8 cellular contexts compared by ENCODE assay signal in the genomic region with DNA sequence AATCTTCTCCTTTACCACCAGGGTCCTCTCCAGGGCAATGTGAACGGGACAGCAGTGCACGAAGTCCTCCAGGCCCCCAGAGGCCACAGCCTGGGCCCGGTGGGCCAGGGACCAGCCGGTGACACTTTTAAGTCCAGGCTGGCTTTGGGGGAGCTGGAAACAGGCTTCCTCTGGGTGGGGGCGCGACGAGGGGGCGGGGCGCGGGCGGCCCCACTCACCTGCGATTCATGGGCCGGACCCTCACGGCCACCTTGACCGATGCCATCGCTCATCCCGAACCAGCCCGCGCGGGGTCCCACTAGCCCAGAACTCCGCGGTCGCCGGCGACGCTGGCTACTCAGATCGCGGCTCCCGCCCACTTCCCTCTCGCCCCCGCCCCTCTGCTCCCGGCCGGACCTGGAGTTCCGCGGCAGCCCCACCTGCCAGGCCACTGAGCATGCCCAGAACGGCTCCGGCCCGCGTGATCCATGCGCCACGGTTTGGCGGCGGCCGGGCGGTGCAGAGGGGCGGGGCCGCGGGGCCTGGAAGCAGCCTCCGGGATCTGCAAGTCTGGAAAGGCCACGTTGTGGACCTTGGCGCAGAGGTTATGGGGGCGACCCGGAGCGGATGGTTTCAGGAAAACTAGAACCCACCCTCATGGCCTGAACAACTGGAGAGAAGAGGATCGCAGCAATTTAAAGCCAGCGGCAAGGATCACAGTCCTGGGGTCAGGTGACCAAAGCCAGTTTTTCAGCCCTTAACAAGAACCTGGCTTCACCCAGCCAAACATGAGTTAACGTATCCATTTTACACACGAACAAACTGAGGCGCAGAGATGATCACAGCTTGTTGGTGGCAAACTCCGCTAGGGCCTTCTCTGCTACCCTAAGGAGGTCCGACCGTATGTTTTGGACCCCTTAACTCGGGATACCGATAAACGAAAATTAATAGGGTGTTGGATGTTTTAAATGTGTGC. TPM values are rescaled to one million over a fixed set of nuclear protein-coding genes. Genes with fewer than 3 reads are reported as not detected.
DNase-seq lines count a peak whose midpoint lies in the region; ATAC-seq, FAIRE-seq and TF ChIP-seq lines count a peak whose summit lies in the region.

A gene with protein sequence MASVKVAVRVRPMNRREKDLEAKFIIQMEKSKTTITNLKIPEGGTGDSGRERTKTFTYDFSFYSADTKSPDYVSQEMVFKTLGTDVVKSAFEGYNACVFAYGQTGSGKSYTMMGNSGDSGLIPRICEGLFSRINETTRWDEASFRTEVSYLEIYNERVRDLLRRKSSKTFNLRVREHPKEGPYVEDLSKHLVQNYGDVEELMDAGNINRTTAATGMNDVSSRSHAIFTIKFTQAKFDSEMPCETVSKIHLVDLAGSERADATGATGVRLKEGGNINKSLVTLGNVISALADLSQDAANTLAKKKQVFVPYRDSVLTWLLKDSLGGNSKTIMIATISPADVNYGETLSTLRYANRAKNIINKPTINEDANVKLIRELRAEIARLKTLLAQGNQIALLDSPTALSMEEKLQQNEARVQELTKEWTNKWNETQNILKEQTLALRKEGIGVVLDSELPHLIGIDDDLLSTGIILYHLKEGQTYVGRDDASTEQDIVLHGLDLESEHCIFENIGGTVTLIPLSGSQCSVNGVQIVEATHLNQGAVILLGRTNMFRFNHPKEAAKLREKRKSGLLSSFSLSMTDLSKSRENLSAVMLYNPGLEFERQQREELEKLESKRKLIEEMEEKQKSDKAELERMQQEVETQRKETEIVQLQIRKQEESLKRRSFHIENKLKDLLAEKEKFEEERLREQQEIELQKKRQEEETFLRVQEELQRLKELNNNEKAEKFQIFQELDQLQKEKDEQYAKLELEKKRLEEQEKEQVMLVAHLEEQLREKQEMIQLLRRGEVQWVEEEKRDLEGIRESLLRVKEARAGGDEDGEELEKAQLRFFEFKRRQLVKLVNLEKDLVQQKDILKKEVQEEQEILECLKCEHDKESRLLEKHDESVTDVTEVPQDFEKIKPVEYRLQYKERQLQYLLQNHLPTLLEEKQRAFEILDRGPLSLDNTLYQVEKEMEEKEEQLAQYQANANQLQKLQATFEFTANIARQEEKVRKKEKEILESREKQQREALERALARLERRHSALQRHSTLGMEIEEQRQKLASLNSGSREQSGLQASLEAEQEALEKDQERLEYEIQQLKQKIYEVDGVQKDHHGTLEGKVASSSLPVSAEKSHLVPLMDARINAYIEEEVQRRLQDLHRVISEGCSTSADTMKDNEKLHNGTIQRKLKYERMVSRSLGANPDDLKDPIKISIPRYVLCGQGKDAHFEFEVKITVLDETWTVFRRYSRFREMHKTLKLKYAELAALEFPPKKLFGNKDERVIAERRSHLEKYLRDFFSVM (N-terminal part only) (minus strand): TSS at position 438 of the 955 bp plus-strand sequence. CDS start 173 bp downstream, at position 265.

- peak in 1 of 2 donors; percentile 0 for TF ChIP-seq CTCF in fibroblast of lung (conservative IDR thresholded peaks at IDR 0.05 in 1 of 2, IDR thresholded peaks at IDR 0.05 in 1 of 2; ENCODE audit: low read depth in 1 of 2, low read length in 2 of 2)

- no peaks in the 10 kb centered on the region for H3K36me3 ChIP-seq in fibroblast of lung (ENCODE audit: control insufficient read depth, insufficient read depth, low read length)

- no peak for FAIRE-seq in RCC 7860 (lab: Jason Lieb, UNC)

- peak; percentile 77 for ATAC-seq in GM21723 (IDR thresholded peaks at IDR 0.05; ENCODE audit: unreplicated experiment)
- peak; percentile 87 for ATAC-seq in activated T-helper 17 cell treated with anti-CD3 and anti-CD28 coated beads, Interleukin-2, amount 50 U/mL, for 72 hours (replicated peaks)
- ATAC-seq in natural killer cell treated with Interleukin-12 subunit alpha and Interleukin-12 subunit beta and Interleukin-15 and Interleukin-18, amount 100 ng/mL, for 72 hours: peak; percentile 89 to 93

- in situ Hi-C loops in KBM-7 (cut with MboI; ENCODE audit: low pct_unique_long_range_greater_than_20kb, low sequenced_read_pairs): no loop called here

- peak within 1 kb of the TSS; percentile 79 for H2AFZ ChIP-seq in fibroblast of lung (ENCODE audit: low read length)

- no peaks in the 10 kb centered on the region for H3K36me3 Mint-ChIP-seq in activated T-helper 17 cell treated with anti-CD3 and anti-CD28 coated beads, Interleukin-2, amount 50 U/mL, for 72 hours (ENCODE audit: low read depth)
- no peaks in the 10 kb centered on the region for H3K36me3 Mint-ChIP-seq in natural killer cell treated with Interleukin-12 subunit alpha and Interleukin-12 subunit beta and Interleukin-15 and Interleukin-18, amount 100 ng/mL, for 72 hours

- H3K4me1 Mint-ChIP-seq in activated T-helper 17 cell treated with anti-CD3 and anti-CD28 coated beads, Interleukin-2, amount 50 U/mL, for 72 hours: peaks cover 14% of the 10 kb centered on the region
- peaks cover 10 to 40% of the 10 kb centered on the region in 2 donors for H3K4me1 Mint-ChIP-seq in natural killer cell treated with Interleukin-12 subunit alpha and Interleukin-12 subunit beta and Interleukin-15 and Interleukin-18, amount 100 ng/mL, for 72 hours (ENCODE audit: low read depth in 2 of 2)

- H3K27ac ChIP-seq in fibroblast of lung (ENCODE audit: insufficient read depth, low read length): peak within 1 kb of the TSS; percentile 42

- no peaks in the 10 kb centered on the region for H3K27me3 ChIP-seq in fibroblast of lung (ENCODE audit: control insufficient read depth, insufficient read depth, low read length)

- H3K9me3 Mint-ChIP-seq in activated T-helper 17 cell treated with anti-CD3 and anti-CD28 coated beads, Interleukin-2, amount 50 U/mL, for 72 hours: no peaks in the 10 kb centered on the region
- H3K9me3 Mint-ChIP-seq in natural killer cell treated with Interleukin-12 subunit alpha and Interleukin-12 subunit beta and Interleukin-15 and Interleukin-18, amount 100 ng/mL, for 72 hours: no peaks in the 10 kb centered on the region

- peak; percentile 86 for DNase-seq in DMS53 treated with DMSO at 0.1 percent for 48 hours (lab: John Stamatoyannopoulos, UW; ENCODE audit: unreplicated experiment)
- DNase-seq in KBM-7: peak; percentile 93
- DNase-seq in RCC 7860 (ENCODE audit: low spot score): peak; percentile 67
- DNase-seq in fibroblast of lung (ENCODE audit: low read depth in 2 of 2): peak; percentile 86 to 89
- DNase-seq in natural killer cell treated with Interleukin-12 subunit alpha and Interleukin-12 subunit beta and Interleukin-15 and Interleukin-18, amount 100 ng/mL, for 72 hours (ENCODE audit: low spot score): peak; percentile 82
- DNase-seq in stimulated activated naive CD4-positive, alpha-beta T cell (lab: John Stamatoyannopoulos, UW): peak; percentile 59 to 79 (median 72)

- peak within 1 kb of the TSS; percentile 91 for H3K4me2 ChIP-seq in fibroblast of lung (ENCODE audit: extremely low read depth, insufficient read depth, low read length)

- peak within 1 kb of the TSS; percentile 64 to 82 (median 74) for H3K4me3 ChIP-seq in fibroblast of lung (replicated peaks in 1 of 4; ENCODE audit: control extremely low read depth in 1 of 4, insufficient read depth in 1 of 4, low read depth in 3 of 4, low read length in 4 of 4)

- no peaks in the 10 kb centered on the region for H3K9me3 ChIP-seq in fibroblast of lung (ENCODE audit: control insufficient read depth, insufficient read depth, low read depth, low read length)

- H3K9ac ChIP-seq in fibroblast of lung (ENCODE audit: insufficient read depth, low read length): peak within 1 kb of the TSS; percentile 52

- H3K4me3 Mint-ChIP-seq in activated T-helper 17 cell treated with anti-CD3 and anti-CD28 coated beads, Interleukin-2, amount 50 U/mL, for 72 hours: peak within 1 kb of the TSS; percentile 98
- H3K4me3 Mint-ChIP-seq in natural killer cell treated with Interleukin-12 subunit alpha and Interleukin-12 subunit beta and Interleukin-15 and Interleukin-18, amount 100 ng/mL, for 72 hours: peak within 1 kb of the TSS; percentile 92

- H3K27ac Mint-ChIP-seq in activated T-helper 17 cell treated with anti-CD3 and anti-CD28 coated beads, Interleukin-2, amount 50 U/mL, for 72 hours: peak within 1 kb of the TSS; percentile 58
- H3K27ac Mint-ChIP-seq in natural killer cell treated with Interleukin-12 subunit alpha and Interleukin-12 subunit beta and Interleukin-15 and Interleukin-18, amount 100 ng/mL, for 72 hours: peak within 1 kb of the TSS in 1 of 2 donors; percentile 63

- no peaks in the 10 kb centered on the region for H4K20me1 ChIP-seq in fibroblast of lung (ENCODE audit: control insufficient read depth, extremely low read depth, insufficient read depth, low read length)

- no peaks in the 10 kb centered on the region for H3K4me1 ChIP-seq in fibroblast of lung (ENCODE audit: control insufficient read depth, extremely low read depth, insufficient read depth, low read length)

- H3K79me2 ChIP-seq in fibroblast of lung (ENCODE audit: control insufficient read depth, insufficient read depth, low read length): no peaks in the 10 kb centered on the region

- no peaks in the 10 kb centered on the region for H3K27me3 Mint-ChIP-seq in activated T-helper 17 cell treated with anti-CD3 and anti-CD28 coated beads, Interleukin-2, amount 50 U/mL, for 72 hours
- H3K27me3 Mint-ChIP-seq in natural killer cell treated with Interleukin-12 subunit alpha and Interleukin-12 subunit beta and Interleukin-15 and Interleukin-18, amount 100 ng/mL, for 72 hours: peaks cover 0 to 7% of the 10 kb centered on the region in 2 donors

RNA-seq across cellular contexts. Expression of the gene that starts here (rescaled TPM):
- total RNA-seq in activated T-helper 17 cell treated with anti-CD3 and anti-CD28 coated beads, Interleukin-2, amount 50 U/mL, for 72 hours: 1 to 10 TPM; 6.9 to 9.8 TPM
- total RNA-seq in fibroblast of lung: 9.8 and 17.3 TPM in 2 replicates
- polyA plus RNA-seq in fibroblast of lung: 7.7 and 8.9 TPM in 2 replicates
- 5.4 and 6.7 TPM in 2 replicates for polyA plus RNA-seq in fibroblast of lung (2012)
- 2.4 TPM in 2 replicates for polyA minus RNA-seq in fibroblast of lung (ENCODE audit: low replicate concordance)
- 1 to 10 TPM; 3.8 to 8.8 TPM for total RNA-seq in natural killer cell treated with Interleukin-12 subunit alpha and Interleukin-12 subunit beta and Interleukin-15 and Interleukin-18, amount 100 ng/mL, for 72 hours

Comparison
In these comparisons a context has a peak if more than half of its experiments do, and no peak if none do; other contexts are left out.
1. Peak in every context shown above with its lines: DNase-seq, ATAC-seq, H3K4me3 ChIP-seq and H3K27ac ChIP-seq.